ENCODE assay signal across 16 cellular contexts in genomic region chr11:20530942-20531703, GRCh38.
DNase-seq lines count a peak whose midpoint lies in the region; ATAC-seq, FAIRE-seq and TF ChIP-seq lines count a peak whose summit lies in the region.
"Had no signal": no experiment of that assay in that cellular context is flagged by ENCODE, and none has a peak within 500 bp of the region (broad histone marks: within the 10 kb centered on the region; RNA-seq: fewer than 3 reads in every experiment).

No MANE protein-coding gene starts in this region.

- H3K9me3 ChIP-seq in esophagus muscularis mucosa (no peaks in the 10 kb centered on the region), ascending aorta (no peaks in the 10 kb centered on the region), spleen (no peaks in the 10 kb centered on the region)
- H3K9me3 ChIP-seq: esophagus squamous epithelium, Peyer's patch, suprapubic skin had no signal

- intact Hi-C loops in esophagus muscularis mucosa (cut with DNase I) (no loop called here), ascending aorta (cut with DNase I) (no loop called here), spleen (cut with DNase I; ENCODE audit: low total_unique reads) (no loop called here)

- H3K27ac ChIP-seq in esophagus muscularis mucosa (replicated peaks in 1 of 4), result no peak overlapping the region
- no peak overlapping the region for H3K27ac ChIP-seq in ascending aorta
- no peak overlapping the region for H3K27ac ChIP-seq in spleen
- H3K27ac ChIP-seq: esophagus squamous epithelium, Peyer's patch, suprapubic skin, VCaP had no signal

- peak; percentile 60 for FAIRE-seq in GM18507 (lab: Jason Lieb, UNC)

- no peaks in the 10 kb centered on the region for H3K4me1 Mint-ChIP-seq in activated T-cell treated with anti-CD3 and anti-CD28 coated beads, Interleukin-2, amount 50 U/mL, for 4 hours (ENCODE audit: low read depth)
- H3K4me1 Mint-ChIP-seq: naive thymus-derived CD8-positive, alpha-beta T cell had no signal

- no peak overlapping the region for H3K4me3 ChIP-seq in esophagus muscularis mucosa
- H3K4me3 ChIP-seq in ascending aorta, result no peak overlapping the region
- H3K4me3 ChIP-seq in spleen, result no peak overlapping the region
- H3K4me3 ChIP-seq: esophagus squamous epithelium, Peyer's patch, suprapubic skin had no signal

- DNase-seq in GM18507 (ENCODE audit: extremely low spot score, insufficient read length, low read depth) (no peak), esophagus muscularis mucosa (ENCODE audit: extremely low spot score) (peak; percentile 57), ascending aorta (ENCODE audit: low spot score in 2 of 2) (no peak), spleen (no peak)
- no peak for DNase-seq in activated T-cell treated with anti-CD3 and anti-CD28 coated beads, Interleukin-2, amount 50 U/mL, for 4 hours
- DNase-seq: activated CD8-positive, alpha-beta memory T cell treated with anti-CD3 and anti-CD28 coated beads for 24 hours; activated effector memory CD4-positive, alpha-beta T cell treated with anti-CD3 and anti-CD28 coated beads, Interleukin-2, amount 50 U/mL, for 16 hours; esophagus squamous epithelium; hippocampal formation; left colon; naive thymus-derived CD8-positive, alpha-beta T cell; Peyer's patch had no signal

- peaks cover 0 to 9% (median 0%) of the 10 kb centered on the region in 4 donors for H3K27me3 ChIP-seq in esophagus muscularis mucosa
- H3K27me3 ChIP-seq in ascending aorta, result no peaks in the 10 kb centered on the region
- peaks cover 0 to 12% (median 0%) of the 10 kb centered on the region in 7 donors for H3K27me3 ChIP-seq in spleen (replicated peaks in 1 of 7)
- H3K27me3 ChIP-seq: Peyer's patch had no signal

- H3K4me1 ChIP-seq in esophagus muscularis mucosa, result peaks cover 0 to 4% (median 0%) of the 10 kb centered on the region in 4 donors
- H3K4me1 ChIP-seq in ascending aorta, result no peaks in the 10 kb centered on the region
- no peaks in the 10 kb centered on the region for H3K4me1 ChIP-seq in spleen
- H3K4me1 ChIP-seq: esophagus squamous epithelium, Peyer's patch, suprapubic skin had no signal

- 35% methylated on average over 13 of the region's 13 CpGs for WGBS in esophagus muscularis mucosa
- 47 to 54% (median 51%) methylated on average over 13 of the region's 13 CpGs for WGBS in spleen, 5 donors

- no peak for TF ChIP-seq EP300 in esophagus muscularis mucosa (IDR thresholded peaks at IDR 0.05)

- TF ChIP-seq CTCF in esophagus muscularis mucosa (IDR thresholded peaks at IDR 0.05), result no peak
- no peak for TF ChIP-seq CTCF in ascending aorta (IDR thresholded peaks at IDR 0.05)
- no peak for TF ChIP-seq CTCF in spleen (IDR thresholded peaks at IDR 0.05 in 8 of 11, conservative IDR thresholded peaks at IDR 0.05 in 3 of 11)

- no peaks in the 10 kb centered on the region for H3K36me3 Mint-ChIP-seq in activated T-cell treated with anti-CD3 and anti-CD28 coated beads, Interleukin-2, amount 50 U/mL, for 4 hours (ENCODE audit: insufficient read depth)
- H3K36me3 Mint-ChIP-seq: naive thymus-derived CD8-positive, alpha-beta T cell had no signal

- peak; percentile 82 for ATAC-seq in GM21447 (IDR thresholded peaks at IDR 0.05; ENCODE audit: unreplicated experiment)
- peak; percentile 85 for ATAC-seq in HG03095 (IDR thresholded peaks at IDR 0.05; ENCODE audit: unreplicated experiment)
- ATAC-seq in activated T-cell treated with anti-CD3 and anti-CD28 coated beads, Interleukin-2, amount 50 U/mL, for 4 hours, result no peak
- ATAC-seq: left colon; naive thymus-derived CD8-positive, alpha-beta T cell had no signal

- H3K36me3 ChIP-seq in esophagus muscularis mucosa, result no peaks in the 10 kb centered on the region
- H3K36me3 ChIP-seq in ascending aorta, result no peaks in the 10 kb centered on the region
- H3K36me3 ChIP-seq in spleen, result no peaks in the 10 kb centered on the region
- H3K36me3 ChIP-seq: esophagus squamous epithelium, Peyer's patch, suprapubic skin had no signal

- H3K4me3 Mint-ChIP-seq in activated T-cell treated with anti-CD3 and anti-CD28 coated beads, Interleukin-2, amount 50 U/mL, for 4 hours, result no peak overlapping the region
- H3K4me3 Mint-ChIP-seq: naive thymus-derived CD8-positive, alpha-beta T cell had no signal

- TF ChIP-seq POLR2A in esophagus muscularis mucosa (IDR thresholded peaks at IDR 0.05; ENCODE audit: low read depth) (no peak), spleen (IDR thresholded peaks at IDR 0.05) (no peak)

- H3K27me3 Mint-ChIP-seq in activated T-cell treated with anti-CD3 and anti-CD28 coated beads, Interleukin-2, amount 50 U/mL, for 4 hours (ENCODE audit: low read depth), result peaks cover 20% of the 10 kb centered on the region

- H3K9me3 Mint-ChIP-seq in activated T-cell treated with anti-CD3 and anti-CD28 coated beads, Interleukin-2, amount 50 U/mL, for 4 hours, result no peaks in the 10 kb centered on the region
- H3K9me3 Mint-ChIP-seq: naive thymus-derived CD8-positive, alpha-beta T cell had no signal

Comparison
In these comparisons a context has a peak if more than half of its experiments do, and no peak if none do; other contexts are left out.
1. ATAC-seq: peak in GM21447 (single experiment) and HG03095 (single experiment); none in activated T-cell treated with anti-CD3 and anti-CD28 coated beads, Interleukin-2, amount 50 U/mL, for 4 hours (0 of 2).